11 cellular contexts compared by ENCODE assay signal in the genomic region with DNA sequence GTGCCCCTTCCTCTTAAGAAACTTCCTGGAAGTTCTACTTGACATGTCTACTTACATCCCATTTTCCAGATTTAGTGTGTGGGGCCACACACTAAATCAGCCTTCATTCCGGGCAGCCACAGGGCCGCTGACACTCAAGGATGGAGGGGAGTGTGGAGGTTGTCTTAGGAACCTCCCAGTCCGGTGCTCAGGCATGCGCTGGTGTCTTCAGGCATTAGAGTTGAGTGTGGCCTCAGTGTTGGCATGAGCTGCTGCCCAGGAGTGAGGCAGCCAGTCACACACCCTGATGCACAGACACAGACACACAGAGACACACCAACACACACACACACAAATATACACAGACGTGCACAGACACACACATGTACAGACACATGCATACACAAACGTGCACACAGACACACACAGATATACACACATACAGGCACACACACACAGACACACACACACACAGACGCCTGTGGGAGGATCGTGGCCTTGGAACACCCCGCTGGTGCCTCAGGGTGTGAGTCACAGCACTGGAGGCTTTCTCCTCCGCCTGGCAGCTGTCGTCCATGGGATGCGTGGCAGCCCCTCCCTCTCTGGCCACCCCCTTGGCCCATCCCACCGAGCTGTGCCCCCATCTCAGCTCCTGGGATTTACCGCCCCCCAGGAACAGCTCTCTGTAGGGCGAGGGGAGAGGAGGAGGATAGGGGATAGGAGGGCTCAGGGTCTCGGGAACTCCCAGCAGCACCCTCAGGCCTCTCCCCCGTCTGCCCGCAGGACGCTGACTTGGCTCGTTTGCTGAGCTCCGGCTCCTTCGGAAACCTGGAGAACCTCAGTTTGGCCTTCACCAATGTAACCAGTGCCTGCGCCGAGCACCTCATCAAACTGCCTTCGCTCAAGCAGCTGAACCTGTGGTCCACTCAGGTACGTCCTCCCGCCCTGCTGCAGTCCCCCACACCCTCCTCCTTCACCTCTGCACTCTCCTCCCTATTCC.
DNase-seq lines count a peak whose midpoint lies in the region; ATAC-seq and TF ChIP-seq lines count a peak whose summit lies in the region.
"Had no signal": no experiment of that assay in that cellular context is flagged by ENCODE, and none has a peak within 500 bp of the region (broad histone marks: within the 10 kb centered on the region; RNA-seq: fewer than 3 reads in every experiment).

No MANE protein-coding gene starts in this region.

- CTCF ChIA-PET in activated CD8-positive, alpha-beta T cell treated with anti-CD3 and anti-CD28 coated beads, Interleukin-2, amount 10 ng/mL, durations not matched to agents 7 days and 5 days (lab: Charles Lee), result no interaction called here

- no peaks in the 10 kb centered on the region for H3K27me3 Mint-ChIP-seq in activated T-cell treated with anti-CD3 and anti-CD28 coated beads, Interleukin-2, amount 50 U/mL, for 4 hours (ENCODE audit: low read depth)
- no peaks in the 10 kb centered on the region for H3K27me3 Mint-ChIP-seq in activated CD8-positive, alpha-beta T cell treated with anti-CD3 and anti-CD28 coated beads, Interleukin-2, amount 10 ng/mL, durations not matched to agents 7 days and 5 days (ENCODE audit: low read depth)

- H3K36me3 Mint-ChIP-seq in activated T-cell treated with anti-CD3 and anti-CD28 coated beads, Interleukin-2, amount 50 U/mL, for 4 hours (ENCODE audit: insufficient read depth), result peaks cover 38% of the 10 kb centered on the region
- peaks cover 49% of the 10 kb centered on the region for H3K36me3 Mint-ChIP-seq in activated CD8-positive, alpha-beta T cell treated with anti-CD3 and anti-CD28 coated beads, Interleukin-2, amount 10 ng/mL, durations not matched to agents 7 days and 5 days (ENCODE audit: low read depth)

- H3K36me3 ChIP-seq in subcutaneous abdominal adipose tissue (ENCODE audit: control insufficient read depth in 5 of 5, insufficient read depth in 5 of 5, low read length in 5 of 5), result peaks cover 0 to 91% (median 82%) of the 10 kb centered on the region in 5 donors

- no peaks in the 10 kb centered on the region for H3K27me3 ChIP-seq in subcutaneous abdominal adipose tissue (ENCODE audit: control insufficient read depth in 5 of 5, insufficient read depth in 4 of 5, low read length in 5 of 5)

- no peaks in the 10 kb centered on the region for H3K9me3 Mint-ChIP-seq in activated T-cell treated with anti-CD3 and anti-CD28 coated beads, Interleukin-2, amount 50 U/mL, for 4 hours
- H3K9me3 Mint-ChIP-seq in activated CD8-positive, alpha-beta T cell treated with anti-CD3 and anti-CD28 coated beads, Interleukin-2, amount 10 ng/mL, durations not matched to agents 7 days and 5 days (ENCODE audit: insufficient read depth), result no peaks in the 10 kb centered on the region

- H3K4me1 ChIP-seq in subcutaneous abdominal adipose tissue (ENCODE audit: control insufficient read depth in 5 of 5, insufficient read depth in 5 of 5, low read length in 5 of 5), result peaks cover 0 to 7% (median 6%) of the 10 kb centered on the region in 5 donors

- H3K4me3 ChIP-seq in subcutaneous abdominal adipose tissue (ENCODE audit: low read depth in 1 of 5, low read length in 5 of 5), result no peak overlapping the region

- H3K4me1 Mint-ChIP-seq in activated T-cell treated with anti-CD3 and anti-CD28 coated beads, Interleukin-2, amount 50 U/mL, for 4 hours (ENCODE audit: low read depth), result peaks cover 4% of the 10 kb centered on the region
- H3K4me1 Mint-ChIP-seq in activated CD8-positive, alpha-beta T cell treated with anti-CD3 and anti-CD28 coated beads, Interleukin-2, amount 10 ng/mL, durations not matched to agents 7 days and 5 days (ENCODE audit: low read depth), result peaks cover 5% of the 10 kb centered on the region

- H3K9me3 ChIP-seq in subcutaneous abdominal adipose tissue (ENCODE audit: control insufficient read depth in 5 of 5, low read length in 5 of 5), result no peaks in the 10 kb centered on the region

- H3K27ac ChIP-seq in subcutaneous abdominal adipose tissue (ENCODE audit: low read depth, low read length), result peak overlapping the region; percentile 14
- H3K27ac ChIP-seq: epithelial cell of prostate had no signal

- no peak for TF ChIP-seq POLR2A in GM18505 (IDR thresholded peaks at IDR 0.05; ENCODE audit: borderline replicate concordance, extremely low read depth, insufficient read depth, insufficient read length)

- DNase-seq in activated T-cell treated with anti-CD3 and anti-CD28 coated beads, Interleukin-2, amount 50 U/mL, for 4 hours, result no peak
- DNase-seq in activated T-cell treated with anti-CD3 and anti-CD28 coated beads, Interleukin-2, amount 50 U/mL, for 1 hour, result no peak
- no peak for DNase-seq in activated CD8-positive, alpha-beta T cell treated with anti-CD3 and anti-CD28 coated beads, Interleukin-2, amount 10 ng/mL, durations not matched to agents 7 days and 5 days
- peak; percentile 81 for DNase-seq in islet precursor cell
- DNase-seq: NCI-H1105; stimulated activated CD4-positive, alpha-beta T cell treated with anti-CD3 and anti-CD28 coated beads, Interleukin-12 subunit alpha, Interleukin-12 subunit beta, amount 100 ng/mL, for 4 hours had no signal

- no peak overlapping the region for H3K9ac ChIP-seq in subcutaneous abdominal adipose tissue (ENCODE audit: low read length in 5 of 5)

- POLR2A ChIA-PET in activated CD8-positive, alpha-beta T cell treated with anti-CD3 and anti-CD28 coated beads, Interleukin-2, amount 10 ng/mL, durations not matched to agents 7 days and 5 days (lab: Charles Lee), result no interaction called here

- H3K27ac Mint-ChIP-seq in activated CD8-positive, alpha-beta T cell treated with anti-CD3 and anti-CD28 coated beads, Interleukin-2, amount 10 ng/mL, durations not matched to agents 7 days and 5 days, result peak overlapping the region; percentile 30

- peak; percentile 25 to 32 for ATAC-seq in activated T-cell treated with anti-CD3 and anti-CD28 coated beads, Interleukin-2, amount 50 U/mL, for 4 hours
- peak; percentile 47 for ATAC-seq in activated CD8-positive, alpha-beta T cell treated with anti-CD3 and anti-CD28 coated beads, Interleukin-2, amount 10 ng/mL, durations not matched to agents 7 days and 5 days
- ATAC-seq in GM21717 (IDR thresholded peaks at IDR 0.05; ENCODE audit: unreplicated experiment) (no peak), GM18505 (IDR thresholded peaks at IDR 0.05; ENCODE audit: unreplicated experiment) (no peak), HG02973 (IDR thresholded peaks at IDR 0.05; ENCODE audit: unreplicated experiment) (no peak)

- H3K4me3 Mint-ChIP-seq in activated T-cell treated with anti-CD3 and anti-CD28 coated beads, Interleukin-2, amount 50 U/mL, for 4 hours, result no peak overlapping the region
- H3K4me3 Mint-ChIP-seq in activated CD8-positive, alpha-beta T cell treated with anti-CD3 and anti-CD28 coated beads, Interleukin-2, amount 10 ng/mL, durations not matched to agents 7 days and 5 days, result no peak overlapping the region

Comparison
In these comparisons a context has a peak if more than half of its experiments do, and no peak if none do; other contexts are left out.
1. ATAC-seq: peak in activated T-cell treated with anti-CD3 and anti-CD28 coated beads, Interleukin-2, amount 50 U/mL, for 4 hours (2 of 2) and activated CD8-positive, alpha-beta T cell treated with anti-CD3 and anti-CD28 coated beads, Interleukin-2, amount 10 ng/mL, durations not matched to agents 7 days and 5 days (single experiment); none in GM21717 (single experiment), GM18505 (single experiment) and HG02973 (single experiment).